ENCODE assay signal across 9 cellular contexts in the genomic region with DNA sequence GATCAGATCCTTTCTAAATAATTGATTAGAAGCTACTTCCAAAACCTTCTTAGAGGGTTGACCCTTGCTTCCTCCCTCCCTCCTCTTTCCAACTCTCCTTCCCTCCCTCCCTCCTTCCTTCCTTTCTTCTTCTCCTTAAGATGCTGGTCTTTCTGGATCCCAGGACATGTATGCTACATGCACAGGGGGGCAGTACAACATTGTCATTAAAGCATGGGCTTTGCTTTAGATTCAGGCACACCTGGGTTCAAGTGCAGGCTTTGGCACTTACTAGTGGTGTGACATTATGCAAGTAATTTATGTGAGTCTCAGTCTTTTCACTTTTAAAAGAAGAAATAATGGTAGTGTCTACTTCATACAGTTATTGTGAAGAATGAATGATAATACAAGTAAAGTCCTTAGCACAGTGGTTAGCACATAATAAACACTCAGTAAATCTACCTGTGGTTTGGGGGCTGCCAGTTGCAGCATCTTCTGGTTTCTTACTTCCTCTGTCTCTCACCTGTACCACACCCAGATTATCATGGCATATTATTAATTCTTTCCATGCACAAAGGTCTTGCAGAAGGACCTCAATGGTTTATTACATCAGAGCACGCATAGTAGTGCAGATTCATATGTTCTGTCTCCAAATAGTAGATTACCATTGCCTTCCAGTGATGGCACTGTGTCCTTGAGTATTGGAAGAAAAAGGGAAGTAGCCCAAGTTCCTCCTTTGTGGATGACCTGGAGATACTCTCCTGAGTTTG.
DNase-seq lines count a peak whose midpoint lies in the region; ATAC-seq and TF ChIP-seq lines count a peak whose summit lies in the region.
"Had no signal": no experiment of that assay in that cellular context is flagged by ENCODE, and none has a peak within 500 bp of the region (broad histone marks: within the 10 kb centered on the region; RNA-seq: fewer than 3 reads in every experiment).

No MANE protein-coding gene starts in this region.

- no peak overlapping the region for H3K27ac Mint-ChIP-seq in activated CD4-positive, alpha-beta T cell treated with anti-CD3 and anti-CD28 coated beads, Interleukin-2, amount 10 ng/mL, durations not matched to agents 7 days and 5 days
- H3K27ac Mint-ChIP-seq in progenitor cell of endocrine pancreas, result no peak overlapping the region

- CTCF ChIA-PET in activated CD4-positive, alpha-beta T cell treated with anti-CD3 and anti-CD28 coated beads, Interleukin-2, amount 10 ng/mL, durations not matched to agents 7 days and 5 days (lab: Charles Lee), result interaction anchor here (1.0 to 1.9 kb wide), 5 partner anchors 9 to 86 kb away, joined by 3 to 4 read pairs (median 3); no protein-coding TSS in a partner anchor

- peaks cover 32% of the 10 kb centered on the region for H3K4me1 Mint-ChIP-seq in activated CD4-positive, alpha-beta T cell treated with anti-CD3 and anti-CD28 coated beads, Interleukin-2, amount 10 ng/mL, durations not matched to agents 7 days and 5 days
- peaks cover 30% of the 10 kb centered on the region for H3K4me1 Mint-ChIP-seq in progenitor cell of endocrine pancreas (ENCODE audit: low read depth)

- POLR2A ChIA-PET in activated CD4-positive, alpha-beta T cell treated with anti-CD3 and anti-CD28 coated beads, Interleukin-2, amount 10 ng/mL, durations not matched to agents 7 days and 5 days (lab: Charles Lee), result no interaction called here

- no peaks in the 10 kb centered on the region for H3K27me3 ChIP-seq in Loucy (ENCODE audit: insufficient read depth, low read length, poor library complexity, severe bottlenecking)
- H3K27me3 ChIP-seq: transverse colon had no signal

- TF ChIP-seq CTCF in Loucy (conservative IDR thresholded peaks at IDR 0.05; ENCODE audit: low read length), result peak; percentile 51
- TF ChIP-seq CTCF in retinal pigment epithelial cell (conservative IDR thresholded peaks at IDR 0.05; ENCODE audit: low read depth, low read length), result peak; percentile 28
- TF ChIP-seq CTCF in progenitor cell of endocrine pancreas (IDR thresholded peaks at IDR 0.05; ENCODE audit: unreplicated experiment), result no peak

- H3K36me3 Mint-ChIP-seq in activated CD4-positive, alpha-beta T cell treated with anti-CD3 and anti-CD28 coated beads, Interleukin-2, amount 10 ng/mL, durations not matched to agents 7 days and 5 days (ENCODE audit: low read depth), result peaks cover 3% of the 10 kb centered on the region
- H3K36me3 Mint-ChIP-seq in progenitor cell of endocrine pancreas (ENCODE audit: insufficient read depth), result no peaks in the 10 kb centered on the region

- no peaks in the 10 kb centered on the region for H4K20me1 ChIP-seq in Loucy (ENCODE audit: insufficient read depth, low read length, poor library complexity, severe bottlenecking)

- peaks cover 4% of the 10 kb centered on the region for H3K4me1 ChIP-seq in Loucy (ENCODE audit: insufficient read depth, low read length, poor library complexity, severe bottlenecking)

- H3K4me3 ChIP-seq in Loucy (ENCODE audit: low read length, poor library complexity, severe bottlenecking) (no peak overlapping the region), retinal pigment epithelial cell (ENCODE audit: low read length) (no peak overlapping the region)
- H3K4me3 ChIP-seq: transverse colon had no signal

- H3K9ac ChIP-seq in Loucy (ENCODE audit: low read depth, low read length, poor library complexity, severe bottlenecking), result no peak overlapping the region

- H3K9me3 Mint-ChIP-seq in activated CD4-positive, alpha-beta T cell treated with anti-CD3 and anti-CD28 coated beads, Interleukin-2, amount 10 ng/mL, durations not matched to agents 7 days and 5 days, result no peaks in the 10 kb centered on the region
- H3K9me3 Mint-ChIP-seq in progenitor cell of endocrine pancreas (ENCODE audit: low read depth), result no peaks in the 10 kb centered on the region

- H3F3A ChIP-seq in Loucy (ENCODE audit: low read depth), result no peaks in the 10 kb centered on the region

- no peak overlapping the region for H2AFZ ChIP-seq in Loucy (ENCODE audit: low read length)

- ATAC-seq in GM21576 (IDR thresholded peaks at IDR 0.05; ENCODE audit: unreplicated experiment) (no peak), GM18520 (IDR thresholded peaks at IDR 0.05; ENCODE audit: unreplicated experiment) (no peak)

- H3K9me2 ChIP-seq in Loucy (replicated peaks; ENCODE audit: low read depth, low read length), result no peaks in the 10 kb centered on the region

- H3K4me3 Mint-ChIP-seq in activated CD4-positive, alpha-beta T cell treated with anti-CD3 and anti-CD28 coated beads, Interleukin-2, amount 10 ng/mL, durations not matched to agents 7 days and 5 days, result no peak overlapping the region
- H3K4me3 Mint-ChIP-seq in progenitor cell of endocrine pancreas (ENCODE audit: low read depth), result no peak overlapping the region

- H3K27me3 Mint-ChIP-seq in activated CD4-positive, alpha-beta T cell treated with anti-CD3 and anti-CD28 coated beads, Interleukin-2, amount 10 ng/mL, durations not matched to agents 7 days and 5 days, result no peaks in the 10 kb centered on the region
- H3K27me3 Mint-ChIP-seq in progenitor cell of endocrine pancreas, result no peaks in the 10 kb centered on the region

- H3K36me3 ChIP-seq in Loucy (ENCODE audit: insufficient read depth, low read length), result no peaks in the 10 kb centered on the region

- H3K79me2 ChIP-seq in Loucy (ENCODE audit: insufficient read depth, low read length), result no peaks in the 10 kb centered on the region

- H3K9me3 ChIP-seq in Loucy (ENCODE audit: insufficient read depth, low read depth, low read length), result no peaks in the 10 kb centered on the region
- H3K9me3 ChIP-seq: transverse colon had no signal

- peak; percentile 22 for DNase-seq in activated CD4-positive, alpha-beta T cell treated with anti-CD3 and anti-CD28 coated beads, Interleukin-2, amount 10 ng/mL, durations not matched to agents 7 days and 5 days
- no peak for DNase-seq in activated CD4-positive, alpha-beta T cell treated with anti-CD3 and anti-CD28 coated beads, Interleukin-2, amount 50 U/mL, for 4 hours
- DNase-seq in astrocyte of the hippocampus (ENCODE audit: low read depth, low spot score) (peak; percentile 34), retinal pigment epithelial cell (ENCODE audit: low read depth) (no peak), progenitor cell of endocrine pancreas (ENCODE audit: low spot score, unreplicated experiment) (no peak)
- DNase-seq: transverse colon had no signal

- H3K4me2 ChIP-seq in Loucy (ENCODE audit: low read depth, low read length, poor library complexity, severe bottlenecking), result no peak overlapping the region

Comparison
In these comparisons a context has a peak if more than half of its experiments do, and no peak if none do; other contexts are left out.
1. DNase-seq: peak in activated CD4-positive, alpha-beta T cell treated with anti-CD3 and anti-CD28 coated beads, Interleukin-2, amount 10 ng/mL, durations not matched to agents 7 days and 5 days (single experiment) and astrocyte of the hippocampus (single experiment); none in activated CD4-positive, alpha-beta T cell treated with anti-CD3 and anti-CD28 coated beads, Interleukin-2, amount 50 U/mL, for 4 hours (0 of 2), retinal pigment epithelial cell (single experiment) and progenitor cell of endocrine pancreas (single experiment).